In the genomic region with DNA sequence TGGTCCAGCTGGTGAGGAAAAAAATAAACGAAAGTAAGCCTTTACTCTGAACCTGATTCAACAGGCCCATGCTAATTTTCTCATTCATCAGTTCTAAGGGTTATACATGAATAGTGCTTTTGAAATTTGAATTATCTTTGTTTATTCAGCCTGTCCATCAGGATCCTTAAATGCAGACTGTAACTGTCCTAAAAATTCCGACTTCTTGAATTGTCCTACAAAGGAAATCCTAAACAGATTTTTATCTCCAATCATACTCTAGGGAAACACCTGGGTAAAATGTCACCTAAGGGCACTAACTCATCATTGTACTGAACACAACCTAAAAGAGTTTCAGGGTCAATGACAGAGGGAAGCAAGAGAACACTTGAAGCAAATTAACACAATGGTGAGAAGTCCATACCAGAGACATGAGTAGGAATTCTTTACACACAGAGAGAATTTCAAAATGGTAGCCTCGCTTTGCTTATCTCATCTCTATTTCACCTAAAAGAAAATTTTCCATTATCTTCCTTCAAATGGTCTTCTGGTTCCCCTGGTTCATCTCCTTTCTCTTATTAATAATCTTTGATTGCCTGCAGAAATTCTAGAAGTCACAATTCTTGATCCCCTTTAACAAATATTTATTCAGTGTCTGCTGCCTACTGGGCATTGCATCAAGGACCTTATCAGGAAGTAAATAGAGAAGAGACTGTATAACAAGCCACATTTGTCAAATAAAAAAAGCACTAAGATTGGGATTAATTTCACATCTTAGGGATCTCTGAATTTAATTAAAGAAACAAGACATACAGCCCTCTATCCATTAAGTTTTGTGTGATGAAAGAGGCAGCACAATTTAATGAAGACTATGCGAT, we compare ENCODE assay signal across 11 cellular contexts.
DNase-seq lines count a peak whose midpoint lies in the region; ATAC-seq, FAIRE-seq and TF ChIP-seq lines count a peak whose summit lies in the region.
"Had no signal": no experiment of that assay in that cellular context is flagged by ENCODE, and none has a peak within 500 bp of the region (broad histone marks: within the 10 kb centered on the region; RNA-seq: fewer than 3 reads in every experiment).

No MANE protein-coding gene starts in this region.

- FAIRE-seq in islet of Langerhans (lab: Jason Lieb, UNC), result peak; percentile 76

- no peaks in the 10 kb centered on the region for H3K9me3 Mint-ChIP-seq in nephron progenitor cell

- TF ChIP-seq CTCF in nephron progenitor cell (IDR thresholded peaks at IDR 0.05), result no peak

- peaks cover 83% of the 10 kb centered on the region for H3K36me3 Mint-ChIP-seq in nephron progenitor cell (ENCODE audit: low read depth)
- H3K36me3 Mint-ChIP-seq: CD14-positive monocyte; CD8-positive, alpha-beta memory T cell had no signal

- no peak for ATAC-seq in HG02642 (IDR thresholded peaks at IDR 0.05; ENCODE audit: poor library complexity, unreplicated experiment)
- ATAC-seq: HCT116 had no signal

- H3K27me3 Mint-ChIP-seq in nephron progenitor cell (ENCODE audit: low read depth, poor library complexity), result peaks cover 2% of the 10 kb centered on the region
- H3K27me3 Mint-ChIP-seq: CD8-positive, alpha-beta memory T cell had no signal

- peak overlapping the region; percentile 67 for H3K27ac Mint-ChIP-seq in nephron progenitor cell
- H3K27ac Mint-ChIP-seq: CD14-positive monocyte; CD8-positive, alpha-beta memory T cell had no signal

- peak; percentile 18 for DNase-seq in DMS53 (lab: John Stamatoyannopoulos, UW)
- peak; percentile 49 for DNase-seq in NCI-H69 (lab: John Stamatoyannopoulos, UW)
- no peak for DNase-seq in nephron progenitor cell
- no peak for DNase-seq in CD1c-positive myeloid dendritic cell (ENCODE audit: extremely low spot score)
- DNase-seq in amygdala (lab: John Stamatoyannopoulos, UW), result no peak
- DNase-seq: Caco-2; CD8-positive, alpha-beta memory T cell had no signal

- H3K4me3 Mint-ChIP-seq in nephron progenitor cell, result no peak overlapping the region
- H3K4me3 Mint-ChIP-seq: CD14-positive monocyte; CD8-positive, alpha-beta memory T cell had no signal

- H3K4me1 Mint-ChIP-seq in nephron progenitor cell, result peaks cover 55% of the 10 kb centered on the region
- H3K4me1 Mint-ChIP-seq: CD14-positive monocyte; CD8-positive, alpha-beta memory T cell had no signal

Comparison
In these comparisons a context has a peak if more than half of its experiments do, and no peak if none do; other contexts are left out.
1. DNase-seq: peak in DMS53 (single experiment) and NCI-H69 (single experiment); none in nephron progenitor cell (single experiment), CD1c-positive myeloid dendritic cell (single experiment) and amygdala (0 of 56).